In the genomic region with DNA sequence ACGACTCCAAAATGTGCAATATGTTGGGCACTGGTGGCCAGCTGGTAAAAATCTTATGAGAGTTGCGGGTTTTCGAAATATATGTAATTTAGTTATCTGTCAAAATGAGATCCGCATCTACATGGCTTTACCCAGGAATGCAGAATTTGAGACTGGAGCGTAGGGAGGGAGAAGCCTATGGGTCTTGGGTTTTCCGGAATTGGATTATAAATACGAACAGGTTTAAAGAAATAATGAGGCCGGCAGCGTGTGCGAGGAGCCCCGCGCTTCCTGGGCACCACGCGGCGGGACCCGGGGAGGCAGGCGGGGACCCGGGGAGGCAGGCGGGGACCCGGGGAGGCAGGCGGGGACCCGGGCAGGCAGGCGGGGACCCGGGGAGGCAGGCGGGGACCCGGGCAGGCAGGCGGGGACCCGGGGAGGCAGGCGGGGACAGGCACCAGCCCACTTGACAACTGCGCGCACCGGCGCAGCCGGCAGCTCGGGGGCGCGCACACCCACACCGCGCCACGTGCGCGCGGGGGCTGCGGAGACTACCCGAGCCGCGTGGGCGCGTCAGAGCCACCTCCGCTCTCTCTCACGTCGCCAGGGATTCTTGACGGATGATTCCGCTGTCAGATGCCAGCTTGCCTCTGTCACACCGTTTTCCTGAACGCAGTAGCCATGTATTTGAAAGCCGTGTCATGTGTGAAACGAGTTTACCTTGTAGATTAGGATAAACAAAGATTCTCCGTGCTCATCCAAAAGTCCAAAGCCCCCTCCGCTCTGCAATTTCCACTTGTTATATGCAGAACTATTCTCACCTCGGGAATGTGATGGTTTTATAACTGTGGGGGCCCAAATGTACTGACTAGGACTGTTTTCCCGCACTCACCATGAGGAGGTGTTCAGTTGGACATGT, we compare ENCODE assay signal across 1 cellular context.
TF ChIP-seq lines count a peak whose summit lies in the region.

No MANE protein-coding gene starts in this region.

TF ChIP-seq in K562, 482 proteins besides CTCF, POLR2A, EP300 and RAD21 (continued from another document and continues in another):
- TF ChIP-seq, protein P1, sequence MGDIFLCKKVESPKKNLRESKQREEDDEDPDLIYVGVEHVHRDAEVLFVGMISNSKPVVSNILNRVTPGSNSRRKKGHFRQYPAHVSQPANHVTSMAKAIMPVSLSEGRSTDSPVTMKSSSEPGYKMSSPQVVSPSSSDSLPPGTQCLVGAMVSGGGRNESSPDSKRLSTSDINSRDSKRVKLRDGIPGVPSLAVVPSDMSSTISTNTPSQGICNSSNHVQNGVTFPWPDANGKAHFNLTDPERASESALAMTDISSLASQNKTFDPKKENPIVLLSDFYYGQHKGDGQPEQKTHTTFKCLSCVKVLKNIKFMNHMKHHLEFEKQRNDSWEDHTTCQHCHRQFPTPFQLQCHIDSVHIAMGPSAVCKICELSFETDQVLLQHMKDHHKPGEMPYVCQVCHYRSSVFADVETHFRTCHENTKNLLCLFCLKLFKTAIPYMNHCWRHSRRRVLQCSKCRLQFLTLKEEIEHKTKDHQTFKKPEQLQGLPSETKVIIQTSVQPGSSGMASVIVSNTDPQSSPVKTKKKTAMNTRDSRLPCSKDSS (IDR thresholded peaks at IDR 0.05; ENCODE audit: low read depth, partially characterized antibody), result no peak
- TF ChIP-seq HDAC2 (IDR thresholded peaks at IDR 0.05), result peak; percentile 47; the same call in 1 of the 2 replicates
- TF ChIP-seq ZNF586 (CRISPR knock-in tag; conservative IDR thresholded peaks at IDR 0.05), result no peak
- no peak for TF ChIP-seq LARP7 (IDR thresholded peaks at IDR 0.05)
- no peak for TF ChIP-seq SNRNP70 (optimal IDR thresholded peaks at IDR 0.05; ENCODE audit: low read depth, low read length)
- TF ChIP-seq KDM5B (IDR thresholded peaks at IDR 0.05; ENCODE audit: insufficient replicate concordance, low read depth, low read length), result peak; percentile 42
- TF ChIP-seq CAMTA2 (CRISPR knock-in tag; conservative IDR thresholded peaks at IDR 0.05), result no peak
- TF ChIP-seq POLR3G (IDR thresholded peaks at IDR 0.05; ENCODE audit: extremely low read depth, insufficient read length, insufficient replicate concordance), result no peak
- TF ChIP-seq SETDB1 (IDR thresholded peaks at IDR 0.05; ENCODE audit: low read length), result no peak
- TF ChIP-seq, protein P2, sequence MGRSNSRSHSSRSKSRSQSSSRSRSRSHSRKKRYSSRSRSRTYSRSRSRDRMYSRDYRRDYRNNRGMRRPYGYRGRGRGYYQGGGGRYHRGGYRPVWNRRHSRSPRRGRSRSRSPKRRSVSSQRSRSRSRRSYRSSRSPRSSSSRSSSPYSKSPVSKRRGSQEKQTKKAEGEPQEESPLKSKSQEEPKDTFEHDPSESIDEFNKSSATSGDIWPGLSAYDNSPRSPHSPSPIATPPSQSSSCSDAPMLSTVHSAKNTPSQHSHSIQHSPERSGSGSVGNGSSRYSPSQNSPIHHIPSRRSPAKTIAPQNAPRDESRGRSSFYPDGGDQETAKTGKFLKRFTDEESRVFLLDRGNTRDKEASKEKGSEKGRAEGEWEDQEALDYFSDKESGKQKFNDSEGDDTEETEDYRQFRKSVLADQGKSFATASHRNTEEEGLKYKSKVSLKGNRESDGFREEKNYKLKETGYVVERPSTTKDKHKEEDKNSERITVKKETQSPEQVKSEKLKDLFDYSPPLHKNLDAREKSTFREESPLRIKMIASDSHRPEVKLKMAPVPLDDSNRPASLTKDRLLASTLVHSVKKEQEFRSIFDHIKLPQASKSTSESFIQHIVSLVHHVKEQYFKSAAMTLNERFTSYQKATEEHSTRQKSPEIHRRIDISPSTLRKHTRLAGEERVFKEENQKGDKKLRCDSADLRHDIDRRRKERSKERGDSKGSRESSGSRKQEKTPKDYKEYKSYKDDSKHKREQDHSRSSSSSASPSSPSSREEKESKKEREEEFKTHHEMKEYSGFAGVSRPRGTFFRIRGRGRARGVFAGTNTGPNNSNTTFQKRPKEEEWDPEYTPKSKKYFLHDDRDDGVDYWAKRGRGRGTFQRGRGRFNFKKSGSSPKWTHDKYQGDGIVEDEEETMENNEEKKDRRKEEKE (IDR thresholded peaks at IDR 0.05; ENCODE audit: borderline replicate concordance in 1 of 2, control insufficient read depth in 1 of 2, low read depth in 2 of 2, low read length in 1 of 2), result no peak
- TF ChIP-seq SREBF2 (CRISPR knock-in tag; IDR thresholded peaks at IDR 0.05), result no peak
- no peak for TF ChIP-seq MCM3 (IDR thresholded peaks at IDR 0.05)
- TF ChIP-seq KLF13 (tag; IDR thresholded peaks at IDR 0.05; ENCODE audit: borderline replicate concordance, low read depth), result peak; percentile 47; the same call in 1 of the 2 replicates
- TF ChIP-seq ZNF174 (CRISPR knock-in tag; IDR thresholded peaks at IDR 0.05), result no peak
- TF ChIP-seq, protein P3, sequence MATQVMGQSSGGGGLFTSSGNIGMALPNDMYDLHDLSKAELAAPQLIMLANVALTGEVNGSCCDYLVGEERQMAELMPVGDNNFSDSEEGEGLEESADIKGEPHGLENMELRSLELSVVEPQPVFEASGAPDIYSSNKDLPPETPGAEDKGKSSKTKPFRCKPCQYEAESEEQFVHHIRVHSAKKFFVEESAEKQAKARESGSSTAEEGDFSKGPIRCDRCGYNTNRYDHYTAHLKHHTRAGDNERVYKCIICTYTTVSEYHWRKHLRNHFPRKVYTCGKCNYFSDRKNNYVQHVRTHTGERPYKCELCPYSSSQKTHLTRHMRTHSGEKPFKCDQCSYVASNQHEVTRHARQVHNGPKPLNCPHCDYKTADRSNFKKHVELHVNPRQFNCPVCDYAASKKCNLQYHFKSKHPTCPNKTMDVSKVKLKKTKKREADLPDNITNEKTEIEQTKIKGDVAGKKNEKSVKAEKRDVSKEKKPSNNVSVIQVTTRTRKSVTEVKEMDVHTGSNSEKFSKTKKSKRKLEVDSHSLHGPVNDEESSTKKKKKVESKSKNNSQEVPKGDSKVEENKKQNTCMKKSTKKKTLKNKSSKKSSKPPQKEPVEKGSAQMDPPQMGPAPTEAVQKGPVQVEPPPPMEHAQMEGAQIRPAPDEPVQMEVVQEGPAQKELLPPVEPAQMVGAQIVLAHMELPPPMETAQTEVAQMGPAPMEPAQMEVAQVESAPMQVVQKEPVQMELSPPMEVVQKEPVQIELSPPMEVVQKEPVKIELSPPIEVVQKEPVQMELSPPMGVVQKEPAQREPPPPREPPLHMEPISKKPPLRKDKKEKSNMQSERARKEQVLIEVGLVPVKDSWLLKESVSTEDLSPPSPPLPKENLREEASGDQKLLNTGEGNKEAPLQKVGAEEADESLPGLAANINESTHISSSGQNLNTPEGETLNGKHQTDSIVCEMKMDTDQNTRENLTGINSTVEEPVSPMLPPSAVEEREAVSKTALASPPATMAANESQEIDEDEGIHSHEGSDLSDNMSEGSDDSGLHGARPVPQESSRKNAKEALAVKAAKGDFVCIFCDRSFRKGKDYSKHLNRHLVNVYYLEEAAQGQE (CRISPR knock-in tag; IDR thresholded peaks at IDR 0.05; ENCODE audit: low read depth), result no peak
- no peak for TF ChIP-seq HNRNPK (IDR thresholded peaks at IDR 0.05; ENCODE audit: low read depth, low read length, poor library complexity, severe bottlenecking)
- TF ChIP-seq, protein P4, sequence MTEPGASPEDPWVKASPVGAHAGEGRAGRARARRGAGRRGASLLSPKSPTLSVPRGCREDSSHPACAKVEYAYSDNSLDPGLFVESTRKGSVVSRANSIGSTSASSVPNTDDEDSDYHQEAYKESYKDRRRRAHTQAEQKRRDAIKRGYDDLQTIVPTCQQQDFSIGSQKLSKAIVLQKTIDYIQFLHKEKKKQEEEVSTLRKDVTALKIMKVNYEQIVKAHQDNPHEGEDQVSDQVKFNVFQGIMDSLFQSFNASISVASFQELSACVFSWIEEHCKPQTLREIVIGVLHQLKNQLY (CRISPR knock-in tag; conservative IDR thresholded peaks at IDR 0.05), result no peak
- TF ChIP-seq, protein P5, sequence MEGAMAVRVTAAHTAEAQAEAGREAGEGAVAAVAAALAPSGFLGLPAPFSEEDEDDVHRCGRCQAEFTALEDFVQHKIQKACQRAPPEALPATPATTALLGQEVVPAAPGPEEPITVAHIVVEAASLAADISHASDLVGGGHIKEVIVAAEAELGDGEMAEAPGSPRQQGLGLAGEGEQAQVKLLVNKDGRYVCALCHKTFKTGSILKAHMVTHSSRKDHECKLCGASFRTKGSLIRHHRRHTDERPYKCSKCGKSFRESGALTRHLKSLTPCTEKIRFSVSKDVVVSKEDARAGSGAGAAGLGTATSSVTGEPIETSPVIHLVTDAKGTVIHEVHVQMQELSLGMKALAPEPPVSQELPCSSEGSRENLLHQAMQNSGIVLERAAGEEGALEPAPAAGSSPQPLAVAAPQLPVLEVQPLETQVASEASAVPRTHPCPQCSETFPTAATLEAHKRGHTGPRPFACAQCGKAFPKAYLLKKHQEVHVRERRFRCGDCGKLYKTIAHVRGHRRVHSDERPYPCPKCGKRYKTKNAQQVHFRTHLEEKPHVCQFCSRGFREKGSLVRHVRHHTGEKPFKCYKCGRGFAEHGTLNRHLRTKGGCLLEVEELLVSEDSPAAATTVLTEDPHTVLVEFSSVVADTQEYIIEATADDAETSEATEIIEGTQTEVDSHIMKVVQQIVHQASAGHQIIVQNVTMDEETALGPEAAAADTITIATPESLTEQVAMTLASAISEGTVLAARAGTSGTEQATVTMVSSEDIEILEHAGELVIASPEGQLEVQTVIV (CRISPR knock-in tag; IDR thresholded peaks at IDR 0.05; ENCODE audit: borderline replicate concordance), result no peak
- no peak for TF ChIP-seq FOXK2 (conservative IDR thresholded peaks at IDR 0.05 in 1 of 2, IDR thresholded peaks at IDR 0.05 in 1 of 2; ENCODE audit: low read depth in 2 of 2)
- no peak for TF ChIP-seq MTF1 (CRISPR knock-in tag; IDR thresholded peaks at IDR 0.05; ENCODE audit: borderline replicate concordance)
- TF ChIP-seq KLF6 (CRISPR knock-in tag; IDR thresholded peaks at IDR 0.05; ENCODE audit: borderline replicate concordance), result no peak
- TF ChIP-seq, protein P6, sequence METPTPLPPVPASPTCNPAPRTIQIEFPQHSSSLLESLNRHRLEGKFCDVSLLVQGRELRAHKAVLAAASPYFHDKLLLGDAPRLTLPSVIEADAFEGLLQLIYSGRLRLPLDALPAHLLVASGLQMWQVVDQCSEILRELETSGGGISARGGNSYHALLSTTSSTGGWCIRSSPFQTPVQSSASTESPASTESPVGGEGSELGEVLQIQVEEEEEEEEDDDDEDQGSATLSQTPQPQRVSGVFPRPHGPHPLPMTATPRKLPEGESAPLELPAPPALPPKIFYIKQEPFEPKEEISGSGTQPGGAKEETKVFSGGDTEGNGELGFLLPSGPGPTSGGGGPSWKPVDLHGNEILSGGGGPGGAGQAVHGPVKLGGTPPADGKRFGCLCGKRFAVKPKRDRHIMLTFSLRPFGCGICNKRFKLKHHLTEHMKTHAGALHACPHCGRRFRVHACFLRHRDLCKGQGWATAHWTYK (CRISPR knock-in tag; IDR thresholded peaks at IDR 0.05), result no peak
- no peak for TF ChIP-seq ZNF347 (CRISPR knock-in tag; IDR thresholded peaks at IDR 0.05; ENCODE audit: low read depth)
- peak; percentile 31 for TF ChIP-seq CBFA2T3 (IDR thresholded peaks at IDR 0.05)
- peak; percentile 60 for TF ChIP-seq TBP (optimal IDR thresholded peaks at IDR 0.05; ENCODE audit: low read depth, low read length)
- no peak for TF ChIP-seq KHSRP (IDR thresholded peaks at IDR 0.05)
- no peak for TF ChIP-seq SPI1 (IDR thresholded peaks at IDR 0.05; ENCODE audit: borderline replicate concordance, low read depth, low read length)
- TF ChIP-seq, protein P7, sequence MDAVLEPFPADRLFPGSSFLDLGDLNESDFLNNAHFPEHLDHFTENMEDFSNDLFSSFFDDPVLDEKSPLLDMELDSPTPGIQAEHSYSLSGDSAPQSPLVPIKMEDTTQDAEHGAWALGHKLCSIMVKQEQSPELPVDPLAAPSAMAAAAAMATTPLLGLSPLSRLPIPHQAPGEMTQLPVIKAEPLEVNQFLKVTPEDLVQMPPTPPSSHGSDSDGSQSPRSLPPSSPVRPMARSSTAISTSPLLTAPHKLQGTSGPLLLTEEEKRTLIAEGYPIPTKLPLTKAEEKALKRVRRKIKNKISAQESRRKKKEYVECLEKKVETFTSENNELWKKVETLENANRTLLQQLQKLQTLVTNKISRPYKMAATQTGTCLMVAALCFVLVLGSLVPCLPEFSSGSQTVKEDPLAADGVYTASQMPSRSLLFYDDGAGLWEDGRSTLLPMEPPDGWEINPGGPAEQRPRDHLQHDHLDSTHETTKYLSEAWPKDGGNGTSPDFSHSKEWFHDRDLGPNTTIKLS (IDR thresholded peaks at IDR 0.05; ENCODE audit: borderline replicate concordance, low read depth), result peak; percentile 79; the same call in 1 of the 2 replicates
- TF ChIP-seq, protein P8, sequence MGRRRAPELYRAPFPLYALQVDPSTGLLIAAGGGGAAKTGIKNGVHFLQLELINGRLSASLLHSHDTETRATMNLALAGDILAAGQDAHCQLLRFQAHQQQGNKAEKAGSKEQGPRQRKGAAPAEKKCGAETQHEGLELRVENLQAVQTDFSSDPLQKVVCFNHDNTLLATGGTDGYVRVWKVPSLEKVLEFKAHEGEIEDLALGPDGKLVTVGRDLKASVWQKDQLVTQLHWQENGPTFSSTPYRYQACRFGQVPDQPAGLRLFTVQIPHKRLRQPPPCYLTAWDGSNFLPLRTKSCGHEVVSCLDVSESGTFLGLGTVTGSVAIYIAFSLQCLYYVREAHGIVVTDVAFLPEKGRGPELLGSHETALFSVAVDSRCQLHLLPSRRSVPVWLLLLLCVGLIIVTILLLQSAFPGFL (CRISPR knock-in tag; IDR thresholded peaks at IDR 0.05), result no peak
- no peak for TF ChIP-seq HOXB6 (CRISPR knock-in tag; IDR thresholded peaks at IDR 0.05; ENCODE audit: borderline replicate concordance)
- TF ChIP-seq TAL1 (IDR thresholded peaks at IDR 0.05), result no peak
- TF ChIP-seq, protein P9, sequence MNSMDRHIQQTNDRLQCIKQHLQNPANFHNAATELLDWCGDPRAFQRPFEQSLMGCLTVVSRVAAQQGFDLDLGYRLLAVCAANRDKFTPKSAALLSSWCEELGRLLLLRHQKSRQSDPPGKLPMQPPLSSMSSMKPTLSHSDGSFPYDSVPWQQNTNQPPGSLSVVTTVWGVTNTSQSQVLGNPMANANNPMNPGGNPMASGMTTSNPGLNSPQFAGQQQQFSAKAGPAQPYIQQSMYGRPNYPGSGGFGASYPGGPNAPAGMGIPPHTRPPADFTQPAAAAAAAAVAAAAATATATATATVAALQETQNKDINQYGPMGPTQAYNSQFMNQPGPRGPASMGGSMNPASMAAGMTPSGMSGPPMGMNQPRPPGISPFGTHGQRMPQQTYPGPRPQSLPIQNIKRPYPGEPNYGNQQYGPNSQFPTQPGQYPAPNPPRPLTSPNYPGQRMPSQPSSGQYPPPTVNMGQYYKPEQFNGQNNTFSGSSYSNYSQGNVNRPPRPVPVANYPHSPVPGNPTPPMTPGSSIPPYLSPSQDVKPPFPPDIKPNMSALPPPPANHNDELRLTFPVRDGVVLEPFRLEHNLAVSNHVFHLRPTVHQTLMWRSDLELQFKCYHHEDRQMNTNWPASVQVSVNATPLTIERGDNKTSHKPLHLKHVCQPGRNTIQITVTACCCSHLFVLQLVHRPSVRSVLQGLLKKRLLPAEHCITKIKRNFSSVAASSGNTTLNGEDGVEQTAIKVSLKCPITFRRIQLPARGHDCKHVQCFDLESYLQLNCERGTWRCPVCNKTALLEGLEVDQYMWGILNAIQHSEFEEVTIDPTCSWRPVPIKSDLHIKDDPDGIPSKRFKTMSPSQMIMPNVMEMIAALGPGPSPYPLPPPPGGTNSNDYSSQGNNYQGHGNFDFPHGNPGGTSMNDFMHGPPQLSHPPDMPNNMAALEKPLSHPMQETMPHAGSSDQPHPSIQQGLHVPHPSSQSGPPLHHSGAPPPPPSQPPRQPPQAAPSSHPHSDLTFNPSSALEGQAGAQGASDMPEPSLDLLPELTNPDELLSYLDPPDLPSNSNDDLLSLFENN (IDR thresholded peaks at IDR 0.05; ENCODE audit: low read depth in 2 of 2, low read length in 2 of 2), result no peak
- no peak; the same call in 1 of the 2 replicates for TF ChIP-seq ZNF197 (CRISPR knock-in tag; IDR thresholded peaks at IDR 0.05; ENCODE audit: low read depth)
- TF ChIP-seq ZKSCAN8 (CRISPR knock-in tag; IDR thresholded peaks at IDR 0.05), result no peak
- TF ChIP-seq PHF21A (IDR thresholded peaks at IDR 0.05; ENCODE audit: borderline replicate concordance, low read depth), result no peak
- peak; percentile 38; the same call in 1 of the 2 replicates for TF ChIP-seq ZBTB1 (CRISPR knock-in tag; IDR thresholded peaks at IDR 0.05; ENCODE audit: borderline replicate concordance, low read depth)
- no peak for TF ChIP-seq TEAD2 (tag; IDR thresholded peaks at IDR 0.05)
